Comparison of ENCODE assay signal across 1 cellular context in genomic region chr11:33377100-33377851, GRCh38.
TF ChIP-seq lines count a peak whose summit lies in the region.

No MANE protein-coding gene starts in this region.

TF ChIP-seq in GM12878, 131 proteins besides CTCF, POLR2A, EP300 and RAD21 (continued from another document):
- TF ChIP-seq HSF1 (IDR thresholded peaks at IDR 0.05; ENCODE audit: low read depth, low read length) (no peak), KDM1A (IDR thresholded peaks at IDR 0.05; ENCODE audit: borderline replicate concordance) (no peak), ZBTB11 (CRISPR knock-in tag; IDR thresholded peaks at IDR 0.05) (no peak), BCLAF1 (IDR thresholded peaks at IDR 0.05) (no peak)
TF ChIP-seq in GM12878: peak in this region for 0.
